34 cellular contexts compared by ENCODE assay signal in genomic region chr20:7415427-7415826, GRCh38.
"Had no signal": no experiment of that assay in that cellular context is flagged by ENCODE, and none has a peak within 500 bp of the region (broad histone marks: within the 10 kb centered on the region; RNA-seq: fewer than 3 reads in every experiment).

No MANE protein-coding gene starts in this region.

- H3K9me3 ChIP-seq: adrenal gland, ascending aorta, body of pancreas, breast epithelium had no signal

- H3K27me3 ChIP-seq: adrenal gland, ascending aorta, body of pancreas, brain microvascular endothelial cell, breast epithelium, cardiac muscle cell had no signal

- ATAC-seq: activated naive CD4-positive, alpha-beta T cell treated with anti-CD3 and anti-CD28 coated beads, Interleukin-2, amount 50 U/mL, for 72 hours; activated naive CD8-positive, alpha-beta T cell treated with anti-CD3 and anti-CD28 coated beads, Interleukin-2, amount 50 U/mL, for 24 hours; activated T-cell treated with anti-CD3 and anti-CD28 coated beads, Interleukin-2, amount 50 U/mL, for 4 hours; activated T-cell treated with anti-CD3 and anti-CD28 coated beads, Interleukin-2, amount 50 U/mL, for 72 hours; activated T-helper 17 cell treated with anti-CD3 and anti-CD28 coated beads, Interleukin-2, amount 50 U/mL, for 72 hours; body of pancreas had no signal

- H3K4me3 ChIP-seq: adrenal gland, ascending aorta, body of pancreas, breast epithelium, cardiac muscle cell had no signal

- DNase-seq: activated effector memory CD4-positive, alpha-beta T cell treated with anti-CD3 and anti-CD28 coated beads, Interleukin-2, amount 50 U/mL, for 16 hours; activated effector memory CD4-positive, alpha-beta T cell treated with Interleukin-2 at 50 U/mL for 16 hours; activated gamma-delta T cell; activated gamma-delta T cell treated with Interleukin-2 at 50 U/mL for 16 hours; activated naive CD4-positive, alpha-beta T cell; activated naive CD4-positive, alpha-beta T cell treated with anti-CD3 and anti-CD28 coated beads for 36 hours; activated naive CD4-positive, alpha-beta T cell treated with anti-CD3 and anti-CD28 coated beads, Interleukin-2, amount 10 ng/mL, durations not matched to agents 7 days and 5 days; activated naive CD4-positive, alpha-beta T cell treated with anti-CD3 and anti-CD28 coated beads, Interleukin-2, amount 50 U/mL, for 16 hours; activated naive CD4-positive, alpha-beta T cell treated with Interleukin-2 at 50 U/mL for 16 hours; activated naive CD8-positive, alpha-beta T cell treated with anti-CD3 and anti-CD28 coated beads for 36 hours; activated naive CD8-positive, alpha-beta T cell treated with anti-CD3 and anti-CD28 coated beads, Interleukin-2, amount 10 ng/mL, durations not matched to agents 7 days and 5 days; activated naive CD8-positive, alpha-beta T cell treated with anti-CD3 and anti-CD28 coated beads, Interleukin-2, amount 50 U/mL, for 24 hours; activated T-cell treated with anti-CD3 and anti-CD28 coated beads, Interleukin-2, amount 50 U/mL, for 1 hour; activated T-cell treated with anti-CD3 and anti-CD28 coated beads, Interleukin-2, amount 50 U/mL, for 24 hours; activated T-cell treated with anti-CD3 and anti-CD28 coated beads, Interleukin-2, amount 50 U/mL, for 4 hours; activated T-cell treated with anti-CD3 and anti-CD28 coated beads, Interleukin-2, amount 50 U/mL, for 48 hours; activated T-cell treated with anti-CD3 and anti-CD28 coated beads, Interleukin-2, amount 50 U/mL, for 72 hours; adrenal gland; amniotic stem cell; amygdala; anterior cingulate cortex; aorta; body of pancreas; brain microvascular endothelial cell; caudate nucleus; central memory CD4-positive, alpha-beta T cell; cerebellar nuclear complex had no signal

- FAIRE-seq: astrocyte, bronchial epithelial cell had no signal

- H3K4me1 ChIP-seq: adrenal gland, ascending aorta, body of pancreas, breast epithelium had no signal

- H3K27ac ChIP-seq: adrenal gland, ascending aorta, body of pancreas, brain microvascular endothelial cell, breast epithelium, cardiac muscle cell had no signal

- H3K36me3 ChIP-seq: adrenal gland, ascending aorta, brain microvascular endothelial cell, breast epithelium, cardiac muscle cell had no signal
